Comparison of ENCODE assay signal across 1 cellular context in genomic region chr10:46534828-46535524, GRCh38.
TF ChIP-seq lines count a peak whose summit lies in the region.

No MANE protein-coding gene starts in this region.

TF ChIP-seq in GM23338, 12 proteins besides CTCF, POLR2A, EP300 and RAD21:
- TF ChIP-seq EZH2 (IDR thresholded peaks at IDR 0.05; ENCODE audit: low read depth, unreplicated experiment): no peak
- no peak for TF ChIP-seq POLR2AphosphoS5 (IDR thresholded peaks at IDR 0.05; ENCODE audit: low read depth)
- TF ChIP-seq CREB1 (CRISPR knock-in tag; IDR thresholded peaks at IDR 0.05; ENCODE audit: low read depth): no peak
- TF ChIP-seq NANOG (IDR thresholded peaks at IDR 0.05; ENCODE audit: borderline replicate concordance): no peak
- TF ChIP-seq ZNF331 (CRISPR knock-in tag; IDR thresholded peaks at IDR 0.05; ENCODE audit: low read depth): no peak
- no peak for TF ChIP-seq ZNF462 (CRISPR knock-in tag; IDR thresholded peaks at IDR 0.05)
- TF ChIP-seq REST (IDR thresholded peaks at IDR 0.05; ENCODE audit: unreplicated experiment): no peak
- TF ChIP-seq JUNB (IDR thresholded peaks at IDR 0.05; ENCODE audit: unreplicated experiment): no peak
- no peak for TF ChIP-seq ZNF114 (CRISPR knock-in tag; IDR thresholded peaks at IDR 0.05)
- TF ChIP-seq STAT1 (IDR thresholded peaks at IDR 0.05; ENCODE audit: unreplicated experiment): no peak
- no peak for TF ChIP-seq ETS1 (IDR thresholded peaks at IDR 0.05)
- no peak for TF ChIP-seq EZH2phosphoT487 (IDR thresholded peaks at IDR 0.05; ENCODE audit: unreplicated experiment)
